ENCODE assay signal across 15 cellular contexts in the genomic region with DNA sequence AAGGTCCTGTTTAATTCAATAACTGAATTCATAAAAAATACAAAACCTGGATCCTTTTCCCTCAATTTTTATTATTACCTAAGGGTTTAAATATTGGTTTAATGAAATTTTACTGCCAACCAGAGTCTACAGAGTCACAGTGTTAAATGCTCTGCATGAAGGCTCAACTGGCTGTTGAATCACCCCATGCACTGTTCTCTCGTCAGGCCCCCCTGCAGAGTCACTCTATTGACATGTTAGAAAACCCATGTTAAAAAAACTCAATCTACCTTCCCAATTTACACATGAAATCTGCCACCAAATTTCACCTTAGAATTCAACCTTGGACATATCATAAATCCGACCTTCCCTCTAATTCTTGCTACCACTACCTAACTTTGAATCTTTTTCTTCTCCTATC.
"Had no signal": no experiment of that assay in that cellular context is flagged by ENCODE, and none has a peak within 500 bp of the region (broad histone marks: within the 10 kb centered on the region; RNA-seq: fewer than 3 reads in every experiment).

No MANE protein-coding gene starts in this region.

- ATAC-seq: body of pancreas; effector memory CD8-positive, alpha-beta T cell; lower lobe of right lung; natural killer cell treated with Interleukin-12 subunit alpha and Interleukin-12 subunit beta and Interleukin-15 and Interleukin-18, amount 100 ng/mL, for 72 hours; right lobe of liver; T-cell had no signal

- H3K9me3 Mint-ChIP-seq: effector memory CD8-positive, alpha-beta T cell; natural killer cell treated with Interleukin-12 subunit alpha and Interleukin-12 subunit beta and Interleukin-15 and Interleukin-18, amount 100 ng/mL, for 72 hours; T-cell had no signal

- H3K27ac Mint-ChIP-seq: natural killer cell treated with Interleukin-12 subunit alpha and Interleukin-12 subunit beta and Interleukin-15 and Interleukin-18, amount 100 ng/mL, for 72 hours; T-cell had no signal

- DNase-seq: activated CD4-positive, CD25-positive, alpha-beta regulatory T cell treated with anti-CD3 and anti-CD28 coated beads, Interleukin-2, amount 50 U/mL, for 72 hours; activated effector memory CD4-positive, alpha-beta T cell treated with Interleukin-2 at 50 U/mL for 16 hours; activated T-cell treated with anti-CD3 and anti-CD28 coated beads, Interleukin-2, amount 50 U/mL, for 1 hour; amygdala; body of pancreas; effector memory CD8-positive, alpha-beta T cell; lower lobe of right lung; right lobe of liver; small intestine; stimulated activated CD4-positive, alpha-beta T cell treated with anti-CD3 and anti-CD28 coated beads, Interleukin-15, amount 100 ng/mL, for 24 hours; stimulated activated CD4-positive, alpha-beta T cell treated with anti-CD3 and anti-CD28 coated beads, Interleukin-2, amount 100 ng/mL, for 48 hours; T-cell; T-helper 9 cell had no signal

- H3K27me3 Mint-ChIP-seq: activated naive CD8-positive, alpha-beta T cell; effector memory CD8-positive, alpha-beta T cell; natural killer cell treated with Interleukin-12 subunit alpha and Interleukin-12 subunit beta and Interleukin-15 and Interleukin-18, amount 100 ng/mL, for 72 hours; T-cell had no signal

- H3K4me3 Mint-ChIP-seq: activated naive CD8-positive, alpha-beta T cell; effector memory CD8-positive, alpha-beta T cell; natural killer cell treated with Interleukin-12 subunit alpha and Interleukin-12 subunit beta and Interleukin-15 and Interleukin-18, amount 100 ng/mL, for 72 hours; T-cell had no signal
